ENCODE assay signal across 2 cellular contexts in the genomic region with DNA sequence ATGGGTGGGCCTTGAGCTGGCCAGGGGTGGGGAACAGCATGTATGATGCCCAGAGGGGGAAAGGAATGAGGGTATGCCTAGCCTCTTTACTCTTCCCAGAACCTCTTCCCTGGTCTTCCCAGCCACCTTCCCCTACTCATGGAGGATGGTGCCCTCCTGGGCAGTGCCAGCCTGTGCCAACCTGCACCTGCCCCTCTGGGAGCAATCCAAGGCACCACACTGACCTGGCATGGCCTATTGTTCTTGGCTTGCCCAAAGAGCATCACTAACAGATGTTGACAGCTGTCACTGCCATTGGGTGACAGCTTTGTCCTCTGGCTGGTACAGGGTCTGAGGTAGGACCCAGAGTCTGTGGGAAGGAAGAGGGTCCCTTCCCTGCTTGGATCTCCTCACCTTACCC.
TF ChIP-seq lines count a peak whose summit lies in the region.

No MANE protein-coding gene starts in this region.

TF ChIP-seq in HepG2, 621 proteins besides CTCF, POLR2A, EP300 and RAD21:
- TF ChIP-seq HNRNPL (IDR thresholded peaks at IDR 0.05; ENCODE audit: low read depth, low read length) = 0 out of 2 replicates have a peak, but pooled peaks have one; percentile 49
- TF ChIP-seq, protein P1, sequence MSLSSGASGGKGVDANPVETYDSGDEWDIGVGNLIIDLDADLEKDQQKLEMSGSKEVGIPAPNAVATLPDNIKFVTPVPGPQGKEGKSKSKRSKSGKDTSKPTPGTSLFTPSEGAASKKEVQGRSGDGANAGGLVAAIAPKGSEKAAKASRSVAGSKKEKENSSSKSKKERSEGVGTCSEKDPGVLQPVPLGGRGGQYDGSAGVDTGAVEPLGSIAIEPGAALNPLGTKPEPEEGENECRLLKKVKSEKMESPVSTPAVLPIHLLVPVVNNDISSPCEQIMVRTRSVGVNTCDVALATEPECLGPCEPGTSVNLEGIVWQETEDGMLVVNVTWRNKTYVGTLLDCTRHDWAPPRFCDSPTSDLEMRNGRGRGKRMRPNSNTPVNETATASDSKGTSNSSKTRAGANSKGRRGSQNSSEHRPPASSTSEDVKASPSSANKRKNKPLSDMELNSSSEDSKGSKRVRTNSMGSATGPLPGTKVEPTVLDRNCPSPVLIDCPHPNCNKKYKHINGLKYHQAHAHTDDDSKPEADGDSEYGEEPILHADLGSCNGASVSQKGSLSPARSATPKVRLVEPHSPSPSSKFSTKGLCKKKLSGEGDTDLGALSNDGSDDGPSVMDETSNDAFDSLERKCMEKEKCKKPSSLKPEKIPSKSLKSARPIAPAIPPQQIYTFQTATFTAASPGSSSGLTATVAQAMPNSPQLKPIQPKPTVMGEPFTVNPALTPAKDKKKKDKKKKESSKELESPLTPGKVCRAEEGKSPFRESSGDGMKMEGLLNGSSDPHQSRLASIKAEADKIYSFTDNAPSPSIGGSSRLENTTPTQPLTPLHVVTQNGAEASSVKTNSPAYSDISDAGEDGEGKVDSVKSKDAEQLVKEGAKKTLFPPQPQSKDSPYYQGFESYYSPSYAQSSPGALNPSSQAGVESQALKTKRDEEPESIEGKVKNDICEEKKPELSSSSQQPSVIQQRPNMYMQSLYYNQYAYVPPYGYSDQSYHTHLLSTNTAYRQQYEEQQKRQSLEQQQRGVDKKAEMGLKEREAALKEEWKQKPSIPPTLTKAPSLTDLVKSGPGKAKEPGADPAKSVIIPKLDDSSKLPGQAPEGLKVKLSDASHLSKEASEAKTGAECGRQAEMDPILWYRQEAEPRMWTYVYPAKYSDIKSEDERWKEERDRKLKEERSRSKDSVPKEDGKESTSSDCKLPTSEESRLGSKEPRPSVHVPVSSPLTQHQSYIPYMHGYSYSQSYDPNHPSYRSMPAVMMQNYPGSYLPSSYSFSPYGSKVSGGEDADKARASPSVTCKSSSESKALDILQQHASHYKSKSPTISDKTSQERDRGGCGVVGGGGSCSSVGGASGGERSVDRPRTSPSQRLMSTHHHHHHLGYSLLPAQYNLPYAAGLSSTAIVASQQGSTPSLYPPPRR (CRISPR knock-in tag; IDR thresholded peaks at IDR 0.05; ENCODE audit: borderline replicate concordance) = no peak
- TF ChIP-seq, protein P2, sequence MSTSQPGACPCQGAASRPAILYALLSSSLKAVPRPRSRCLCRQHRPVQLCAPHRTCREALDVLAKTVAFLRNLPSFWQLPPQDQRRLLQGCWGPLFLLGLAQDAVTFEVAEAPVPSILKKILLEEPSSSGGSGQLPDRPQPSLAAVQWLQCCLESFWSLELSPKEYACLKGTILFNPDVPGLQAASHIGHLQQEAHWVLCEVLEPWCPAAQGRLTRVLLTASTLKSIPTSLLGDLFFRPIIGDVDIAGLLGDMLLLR (CRISPR knock-in tag; IDR thresholded peaks at IDR 0.05) = no peak

TF ChIP-seq in SK-N-SH, 30 proteins besides CTCF, POLR2A, EP300 and RAD21:
- no peak for TF ChIP-seq ELF1 (IDR thresholded peaks at IDR 0.05)
- TF ChIP-seq CHD2 (IDR thresholded peaks at IDR 0.05; ENCODE audit: low read length, partially characterized antibody) = no peak
- no peak for TF ChIP-seq MXI1 (IDR thresholded peaks at IDR 0.05; ENCODE audit: low read depth, low read length)
- no peak for TF ChIP-seq TAF1 (IDR thresholded peaks at IDR 0.05; ENCODE audit: borderline replicate concordance, low read depth, low read length)
- TF ChIP-seq, protein P3, sequence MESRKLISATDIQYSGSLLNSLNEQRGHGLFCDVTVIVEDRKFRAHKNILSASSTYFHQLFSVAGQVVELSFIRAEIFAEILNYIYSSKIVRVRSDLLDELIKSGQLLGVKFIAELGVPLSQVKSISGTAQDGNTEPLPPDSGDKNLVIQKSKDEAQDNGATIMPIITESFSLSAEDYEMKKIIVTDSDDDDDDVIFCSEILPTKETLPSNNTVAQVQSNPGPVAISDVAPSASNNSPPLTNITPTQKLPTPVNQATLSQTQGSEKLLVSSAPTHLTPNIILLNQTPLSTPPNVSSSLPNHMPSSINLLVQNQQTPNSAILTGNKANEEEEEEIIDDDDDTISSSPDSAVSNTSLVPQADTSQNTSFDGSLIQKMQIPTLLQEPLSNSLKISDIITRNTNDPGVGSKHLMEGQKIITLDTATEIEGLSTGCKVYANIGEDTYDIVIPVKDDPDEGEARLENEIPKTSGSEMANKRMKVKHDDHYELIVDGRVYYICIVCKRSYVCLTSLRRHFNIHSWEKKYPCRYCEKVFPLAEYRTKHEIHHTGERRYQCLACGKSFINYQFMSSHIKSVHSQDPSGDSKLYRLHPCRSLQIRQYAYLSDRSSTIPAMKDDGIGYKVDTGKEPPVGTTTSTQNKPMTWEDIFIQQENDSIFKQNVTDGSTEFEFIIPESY (IDR thresholded peaks at IDR 0.05; ENCODE audit: borderline replicate concordance, low read depth) = no peak
- TF ChIP-seq, protein P4, sequence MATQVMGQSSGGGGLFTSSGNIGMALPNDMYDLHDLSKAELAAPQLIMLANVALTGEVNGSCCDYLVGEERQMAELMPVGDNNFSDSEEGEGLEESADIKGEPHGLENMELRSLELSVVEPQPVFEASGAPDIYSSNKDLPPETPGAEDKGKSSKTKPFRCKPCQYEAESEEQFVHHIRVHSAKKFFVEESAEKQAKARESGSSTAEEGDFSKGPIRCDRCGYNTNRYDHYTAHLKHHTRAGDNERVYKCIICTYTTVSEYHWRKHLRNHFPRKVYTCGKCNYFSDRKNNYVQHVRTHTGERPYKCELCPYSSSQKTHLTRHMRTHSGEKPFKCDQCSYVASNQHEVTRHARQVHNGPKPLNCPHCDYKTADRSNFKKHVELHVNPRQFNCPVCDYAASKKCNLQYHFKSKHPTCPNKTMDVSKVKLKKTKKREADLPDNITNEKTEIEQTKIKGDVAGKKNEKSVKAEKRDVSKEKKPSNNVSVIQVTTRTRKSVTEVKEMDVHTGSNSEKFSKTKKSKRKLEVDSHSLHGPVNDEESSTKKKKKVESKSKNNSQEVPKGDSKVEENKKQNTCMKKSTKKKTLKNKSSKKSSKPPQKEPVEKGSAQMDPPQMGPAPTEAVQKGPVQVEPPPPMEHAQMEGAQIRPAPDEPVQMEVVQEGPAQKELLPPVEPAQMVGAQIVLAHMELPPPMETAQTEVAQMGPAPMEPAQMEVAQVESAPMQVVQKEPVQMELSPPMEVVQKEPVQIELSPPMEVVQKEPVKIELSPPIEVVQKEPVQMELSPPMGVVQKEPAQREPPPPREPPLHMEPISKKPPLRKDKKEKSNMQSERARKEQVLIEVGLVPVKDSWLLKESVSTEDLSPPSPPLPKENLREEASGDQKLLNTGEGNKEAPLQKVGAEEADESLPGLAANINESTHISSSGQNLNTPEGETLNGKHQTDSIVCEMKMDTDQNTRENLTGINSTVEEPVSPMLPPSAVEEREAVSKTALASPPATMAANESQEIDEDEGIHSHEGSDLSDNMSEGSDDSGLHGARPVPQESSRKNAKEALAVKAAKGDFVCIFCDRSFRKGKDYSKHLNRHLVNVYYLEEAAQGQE (IDR thresholded peaks at IDR 0.05; ENCODE audit: low read depth, low read length) = no peak
- TF ChIP-seq FOSL2 (IDR thresholded peaks at IDR 0.05; ENCODE audit: borderline replicate concordance, low read depth) = no peak
- no peak for TF ChIP-seq RCOR1 (IDR thresholded peaks at IDR 0.05; ENCODE audit: low read length)
- no peak for TF ChIP-seq YY1 (IDR thresholded peaks at IDR 0.05; ENCODE audit: low read depth)
- TF ChIP-seq TEAD4 (IDR thresholded peaks at IDR 0.05; ENCODE audit: borderline replicate concordance, insufficient read depth) = no peak
- TF ChIP-seq, protein P5, sequence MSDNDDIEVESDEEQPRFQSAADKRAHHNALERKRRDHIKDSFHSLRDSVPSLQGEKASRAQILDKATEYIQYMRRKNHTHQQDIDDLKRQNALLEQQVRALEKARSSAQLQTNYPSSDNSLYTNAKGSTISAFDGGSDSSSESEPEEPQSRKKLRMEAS (IDR thresholded peaks at IDR 0.05; ENCODE audit: low read depth) = no peak
- TF ChIP-seq NFIC (IDR thresholded peaks at IDR 0.05; ENCODE audit: borderline replicate concordance) = no peak
- TF ChIP-seq SMC3 (IDR thresholded peaks at IDR 0.05; ENCODE audit: low read depth, low read length) = no peak
